In genomic region chr18:7070466-7070865, GRCh38 we compare ENCODE assay signal across 18 cellular contexts. TPM values are rescaled to one million over a fixed set of nuclear protein-coding genes. Genes with fewer than 3 reads are reported as not detected.
DNase-seq lines count a peak whose midpoint lies in the region; FAIRE-seq and TF ChIP-seq lines count a peak whose summit lies in the region.
"Had no signal": no experiment of that assay in that cellular context is flagged by ENCODE, and none has a peak within 500 bp of the region (broad histone marks: within the 10 kb centered on the region; RNA-seq: fewer than 3 reads in every experiment).

No MANE protein-coding gene starts in this region.

- H3K4me3 Mint-ChIP-seq in endodermal cell (no peak overlapping the region), nephron (no peak overlapping the region), progenitor cell of endocrine pancreas (ENCODE audit: low read depth) (no peak overlapping the region)
- H3K4me3 Mint-ChIP-seq: CD4-positive, alpha-beta memory T cell; HFFc6 had no signal

- H3K9me3 ChIP-seq in endodermal cell (ENCODE audit: control insufficient read depth, low read length): no peaks in the 10 kb centered on the region
- H3K9me3 ChIP-seq: A549, BE2C had no signal

- in situ Hi-C loops in SK-MEL-5 (cut with HindIII; ENCODE audit: low pct_unique_long_range_greater_than_20kb, low sequenced_read_pairs): no loop called here

- H3K27me3 Mint-ChIP-seq in endodermal cell (ENCODE audit: insufficient read depth): no peaks in the 10 kb centered on the region
- peaks cover 13% of the 10 kb centered on the region for H3K27me3 Mint-ChIP-seq in nephron (ENCODE audit: low read depth)
- H3K27me3 Mint-ChIP-seq in progenitor cell of endocrine pancreas: no peaks in the 10 kb centered on the region
- H3K27me3 Mint-ChIP-seq: CD4-positive, alpha-beta memory T cell had no signal

- H3K4me1 Mint-ChIP-seq in endodermal cell: peaks cover 55% of the 10 kb centered on the region
- no peaks in the 10 kb centered on the region for H3K4me1 Mint-ChIP-seq in nephron
- peaks cover 64% of the 10 kb centered on the region for H3K4me1 Mint-ChIP-seq in progenitor cell of endocrine pancreas (ENCODE audit: low read depth)
- H3K4me1 Mint-ChIP-seq: CD4-positive, alpha-beta memory T cell had no signal

- H3K9me3 Mint-ChIP-seq in endodermal cell: no peaks in the 10 kb centered on the region
- no peaks in the 10 kb centered on the region for H3K9me3 Mint-ChIP-seq in nephron
- no peaks in the 10 kb centered on the region for H3K9me3 Mint-ChIP-seq in progenitor cell of endocrine pancreas (ENCODE audit: low read depth)
- H3K9me3 Mint-ChIP-seq: HFFc6 had no signal

- WGBS in endodermal cell (ENCODE audit: insufficient coverage in 1 of 2, insufficient read length in 1 of 2), 2 experiments: 100% methylated on average over 1 of the region's 2 CpGs; no CpG with 5 or more reads in 1 of the 2 experiments

- H3K27ac ChIP-seq in endodermal cell (ENCODE audit: low read depth, low read length): no peak overlapping the region
- H3K27ac ChIP-seq: A549, C4-2B, HL-60 had no signal

- peak; percentile 63 for DNase-seq in SK-MEL-5 (ENCODE audit: low read depth, low spot score)
- no peak for DNase-seq in endodermal cell
- no peak for DNase-seq in progenitor cell of endocrine pancreas (ENCODE audit: low spot score, unreplicated experiment)
- DNase-seq in urothelium cell line (ENCODE audit: low spot score): no peak
- no peak for DNase-seq in NCI-H1417 treated with DMSO at 0.1 percent for 48 hours (lab: John Stamatoyannopoulos, UW)
- no peak for DNase-seq in DMS 273 (lab: John Stamatoyannopoulos, UW; ENCODE audit: unreplicated experiment)
- DNase-seq: BE2C; CD4-positive, alpha-beta memory T cell; COR-L47; DND-41; GDM1; HCEC 1CT; HFFc6 had no signal

- FAIRE-seq in urothelium cell line (lab: Jason Lieb, UNC): no peak
- FAIRE-seq: A549, GM12892 had no signal

- H3K27ac Mint-ChIP-seq in endodermal cell (no peak overlapping the region), nephron (peak overlapping the region; percentile 36 to 44 (median 36)), progenitor cell of endocrine pancreas (peak overlapping the region; percentile 83)
- H3K27ac Mint-ChIP-seq: CD4-positive, alpha-beta memory T cell; HFFc6 had no signal

- TF ChIP-seq CTCF in endodermal cell (conservative IDR thresholded peaks at IDR 0.05) (no peak), nephron (IDR thresholded peaks at IDR 0.05; ENCODE audit: unreplicated experiment in 3 of 3) (no peak), progenitor cell of endocrine pancreas (IDR thresholded peaks at IDR 0.05; ENCODE audit: unreplicated experiment) (no peak)

- peaks cover 78% of the 10 kb centered on the region for H3K36me3 ChIP-seq in endodermal cell (ENCODE audit: control insufficient read depth, insufficient read depth, low read length)
- H3K36me3 ChIP-seq: BE2C had no signal

- peaks cover 18% of the 10 kb centered on the region for H3K4me1 ChIP-seq in endodermal cell (ENCODE audit: control insufficient read depth, insufficient read depth, low read length)
- H3K4me1 ChIP-seq: A549, BE2C had no signal

- peak overlapping the region; percentile 1 for H3K4me3 ChIP-seq in endodermal cell (ENCODE audit: low read length)
- H3K4me3 ChIP-seq: A549 had no signal

- no peaks in the 10 kb centered on the region for H3K27me3 ChIP-seq in endodermal cell (ENCODE audit: control insufficient read depth, insufficient read depth, low read length, poor library complexity, severe bottlenecking)
- H3K27me3 ChIP-seq: BE2C had no signal

- H3K9ac ChIP-seq in endodermal cell (ENCODE audit: extremely low read depth, low read length, poor library complexity, severe bottlenecking): no peak overlapping the region

- peaks cover 37% of the 10 kb centered on the region for H3K36me3 Mint-ChIP-seq in endodermal cell (ENCODE audit: low read depth)
- H3K36me3 Mint-ChIP-seq in nephron (ENCODE audit: low read depth): no peaks in the 10 kb centered on the region
- peaks cover 34% of the 10 kb centered on the region for H3K36me3 Mint-ChIP-seq in progenitor cell of endocrine pancreas (ENCODE audit: insufficient read depth)
- H3K36me3 Mint-ChIP-seq: CD4-positive, alpha-beta memory T cell had no signal

RNA-seq across cellular contexts. Expression of gene LAMA1, which starts 47.1 kb away (rescaled TPM):
- total RNA-seq in SK-MEL-5 (2014; rRNA removed; shearing (Covaris generic)): 116 and 131 TPM in 2 replicates
- polyA plus RNA-seq in SK-MEL-5 (2015; cell fraction: cytosol; rRNA removed): 149 and 195 TPM in 2 replicates
- polyA plus RNA-seq in SK-MEL-5 (2015; cell fraction: nucleus; rRNA removed): 323 and 397 TPM in 2 replicates
- total RNA-seq in endodermal cell (100 to 1,000 TPM; 198 to 316 TPM), progenitor cell of endocrine pancreas (257 and 299 TPM in 2 replicates)
- polyA plus RNA-seq in endodermal cell (2013, experiment 1 of 2): 85.5 TPM
- polyA plus RNA-seq in endodermal cell (2013, experiment 2 of 2): 87.7 TPM
- total RNA-seq: CD4-positive, alpha-beta memory T cell had no signal
- polyA plus RNA-seq: CD4-positive, alpha-beta memory T cell had no signal
